Comparison of ENCODE assay signal across 25 cellular contexts in genomic region chr10:100520811-100521210, GRCh38. TPM values are rescaled to one million over a fixed set of nuclear protein-coding genes. Genes with fewer than 3 reads are reported as not detected.
A peak's percentile ranks its signal among the peaks of the same experiment; 100 is the strongest.
DNase-seq lines count a peak whose midpoint lies in the region; ATAC-seq and TF ChIP-seq lines count a peak whose summit lies in the region.
"Had no signal": no experiment of that assay in that cellular context is flagged by ENCODE, and none has a peak within 500 bp of the region (broad histone marks: within the 10 kb centered on the region; RNA-seq: fewer than 3 reads in every experiment).

No MANE protein-coding gene starts in this region.

- H3K36me3 Mint-ChIP-seq in activated naive CD8-positive, alpha-beta T cell: peaks cover 4% of the 10 kb centered on the region
- H3K36me3 Mint-ChIP-seq in activated naive CD8-positive, alpha-beta T cell treated with anti-CD3 and anti-CD28 coated beads, Interleukin-2, amount 50 U/mL, for 24 hours (ENCODE audit: low read depth): peaks cover 25% of the 10 kb centered on the region
- H3K36me3 Mint-ChIP-seq in activated naive CD8-positive, alpha-beta T cell treated with anti-CD3 and anti-CD28 coated beads for 36 hours: peaks cover 20% of the 10 kb centered on the region

- no peak overlapping the region for H3K4me3 Mint-ChIP-seq in activated naive CD8-positive, alpha-beta T cell
- H3K4me3 Mint-ChIP-seq in activated naive CD8-positive, alpha-beta T cell treated with anti-CD3 and anti-CD28 coated beads, Interleukin-2, amount 50 U/mL, for 24 hours: no peak overlapping the region
- H3K4me3 Mint-ChIP-seq in activated naive CD8-positive, alpha-beta T cell treated with anti-CD3 and anti-CD28 coated beads for 36 hours: no peak overlapping the region
- H3K4me3 Mint-ChIP-seq: activated CD4-positive, alpha-beta T cell treated with anti-CD3 and anti-CD28 coated beads, Interleukin-2, amount 10 ng/mL, durations not matched to agents 24 days and 14 days had no signal

- peaks cover 18% of the 10 kb centered on the region for H3K4me1 Mint-ChIP-seq in activated naive CD8-positive, alpha-beta T cell (ENCODE audit: low read depth)
- peaks cover 12% of the 10 kb centered on the region for H3K4me1 Mint-ChIP-seq in activated naive CD8-positive, alpha-beta T cell treated with anti-CD3 and anti-CD28 coated beads, Interleukin-2, amount 50 U/mL, for 24 hours
- peaks cover 25% of the 10 kb centered on the region for H3K4me1 Mint-ChIP-seq in activated naive CD8-positive, alpha-beta T cell treated with anti-CD3 and anti-CD28 coated beads for 36 hours

- H3K4me3 ChIP-seq in foreskin fibroblast (ENCODE audit: low read depth in 1 of 2, low read length in 2 of 2): no peak overlapping the region
- H3K4me3 ChIP-seq: K562, left lung, mucosa of descending colon, suprapubic skin, vagina had no signal

- no peaks in the 10 kb centered on the region for H3K27me3 Mint-ChIP-seq in activated naive CD8-positive, alpha-beta T cell
- H3K27me3 Mint-ChIP-seq in activated naive CD8-positive, alpha-beta T cell treated with anti-CD3 and anti-CD28 coated beads, Interleukin-2, amount 50 U/mL, for 24 hours: no peaks in the 10 kb centered on the region
- no peaks in the 10 kb centered on the region for H3K27me3 Mint-ChIP-seq in activated naive CD8-positive, alpha-beta T cell treated with anti-CD3 and anti-CD28 coated beads for 36 hours
- H3K27me3 Mint-ChIP-seq: activated CD4-positive, alpha-beta T cell treated with anti-CD3 and anti-CD28 coated beads, Interleukin-2, amount 10 ng/mL, durations not matched to agents 24 days and 14 days had no signal

- no peak for DNase-seq in activated naive CD8-positive, alpha-beta T cell treated with anti-CD3 and anti-CD28 coated beads, Interleukin-2, amount 50 U/mL, for 24 hours
- DNase-seq in activated naive CD8-positive, alpha-beta T cell treated with anti-CD3 and anti-CD28 coated beads for 36 hours: no peak
- peak; percentile 55 to 70 for DNase-seq in foreskin fibroblast
- no peak for DNase-seq in stimulated activated CD8-positive, alpha-beta memory T cell treated with anti-CD3 and anti-CD28 coated beads, Interleukin-4, amount 100 ng/mL, for 48 hours
- DNase-seq: activated CD4-positive, alpha-beta T cell treated with anti-CD3 and anti-CD28 coated beads, Interleukin-2, amount 10 ng/mL, durations not matched to agents 24 days and 14 days; activated T-cell treated with anti-CD3 and anti-CD28 coated beads for 4 hours; central memory CD4-positive, alpha-beta T cell; DMS153; left lung; mucosa of descending colon; MV-4-11; NCI-H187 treated with DMSO at 0.1 percent for 48 hours; NCI-H446; NK-92 treated with Interleukin-12 subunit alpha and Interleukin-12 subunit beta, amount 100 ng/mL, for 24 hours; stimulated activated CD4-positive, alpha-beta T cell treated with anti-CD3 and anti-CD28 coated beads, Interleukin-12 subunit alpha, Interleukin-12 subunit beta, amount 100 ng/mL, for 4 hours had no signal

- H3K27ac Mint-ChIP-seq in activated naive CD8-positive, alpha-beta T cell: peak overlapping the region; percentile 29
- no peak overlapping the region for H3K27ac Mint-ChIP-seq in activated naive CD8-positive, alpha-beta T cell treated with anti-CD3 and anti-CD28 coated beads, Interleukin-2, amount 50 U/mL, for 24 hours
- H3K27ac Mint-ChIP-seq in activated naive CD8-positive, alpha-beta T cell treated with anti-CD3 and anti-CD28 coated beads for 36 hours: peak overlapping the region; percentile 16
- H3K27ac Mint-ChIP-seq: activated CD4-positive, alpha-beta T cell treated with anti-CD3 and anti-CD28 coated beads, Interleukin-2, amount 10 ng/mL, durations not matched to agents 24 days and 14 days; CD14-positive monocyte had no signal

- no peak for ATAC-seq in activated naive CD8-positive, alpha-beta T cell treated with anti-CD3 and anti-CD28 coated beads, Interleukin-2, amount 50 U/mL, for 24 hours
- ATAC-seq in GM19035 (IDR thresholded peaks at IDR 0.05; ENCODE audit: unreplicated experiment): no peak
- ATAC-seq in HG03457 (IDR thresholded peaks at IDR 0.05; ENCODE audit: unreplicated experiment): no peak
- ATAC-seq in HG03097 (IDR thresholded peaks at IDR 0.05; ENCODE audit: low FRiP score, unreplicated experiment): no peak
- ATAC-seq: esophagus mucosa, K562, left lung, mucosa of descending colon had no signal

- no peaks in the 10 kb centered on the region for H3K9me3 Mint-ChIP-seq in activated naive CD8-positive, alpha-beta T cell (ENCODE audit: low read depth)
- no peaks in the 10 kb centered on the region for H3K9me3 Mint-ChIP-seq in activated naive CD8-positive, alpha-beta T cell treated with anti-CD3 and anti-CD28 coated beads, Interleukin-2, amount 50 U/mL, for 24 hours
- H3K9me3 Mint-ChIP-seq in activated naive CD8-positive, alpha-beta T cell treated with anti-CD3 and anti-CD28 coated beads for 36 hours: no peaks in the 10 kb centered on the region
- H3K9me3 Mint-ChIP-seq: activated CD4-positive, alpha-beta T cell treated with anti-CD3 and anti-CD28 coated beads, Interleukin-2, amount 10 ng/mL, durations not matched to agents 24 days and 14 days had no signal

- TF ChIP-seq CTCF in foreskin fibroblast (IDR thresholded peaks at IDR 0.05; ENCODE audit: low read depth, low read length): no peak

RNA-seq across cellular contexts. Expression of gene SEC31B, which starts 1.1 kb away (rescaled TPM):
- total RNA-seq in activated naive CD8-positive, alpha-beta T cell treated with anti-CD3 and anti-CD28 coated beads for 36 hours: 10 to 100 TPM; 14.6 to 17.5 TPM

RNA-seq across cellular contexts. Expression of gene NDUFB8, which starts 8.9 kb away (rescaled TPM):
- total RNA-seq in activated naive CD8-positive, alpha-beta T cell treated with anti-CD3 and anti-CD28 coated beads for 36 hours: 100 to 1,000 TPM; 311 to 324 TPM

RNA-seq across cellular contexts. Expression of gene HIF1AN, which starts 14.9 kb away (rescaled TPM):
- 10 to 100 TPM; 39.0 to 42.1 TPM for total RNA-seq in activated naive CD8-positive, alpha-beta T cell treated with anti-CD3 and anti-CD28 coated beads for 36 hours

RNA-seq across cellular contexts. Expression of gene WNT8B, which starts 58.0 kb away (rescaled TPM):
- total RNA-seq in activated naive CD8-positive, alpha-beta T cell treated with anti-CD3 and anti-CD28 coated beads for 36 hours: under 1 TPM in 1 of 2 experiments, not detected in 1; 0.16 TPM
- total RNA-seq: esophagus mucosa, glomerular endothelial cell, K562, mucosa of descending colon, vagina had no signal

Comparison
In these comparisons a context has a peak if more than half of its experiments do, and no peak if none do; other contexts are left out.
1. DNase-seq: peak in foreskin fibroblast (2 of 2); none in activated naive CD8-positive, alpha-beta T cell treated with anti-CD3 and anti-CD28 coated beads, Interleukin-2, amount 50 U/mL, for 24 hours (single experiment), activated naive CD8-positive, alpha-beta T cell treated with anti-CD3 and anti-CD28 coated beads for 36 hours (single experiment) and stimulated activated CD8-positive, alpha-beta memory T cell treated with anti-CD3 and anti-CD28 coated beads, Interleukin-4, amount 100 ng/mL, for 48 hours (single experiment).